ENCODE assay signal across 10 cellular contexts in genomic region chr2:105834931-105835330, GRCh38.
DNase-seq lines count a peak whose midpoint lies in the region; ATAC-seq and TF ChIP-seq lines count a peak whose summit lies in the region.
"Had no signal": no experiment of that assay in that cellular context is flagged by ENCODE, and none has a peak within 500 bp of the region (broad histone marks: within the 10 kb centered on the region; RNA-seq: fewer than 3 reads in every experiment).

No MANE protein-coding gene starts in this region.

- H3K4me1 Mint-ChIP-seq in activated naive CD8-positive, alpha-beta T cell treated with anti-CD3 and anti-CD28 coated beads, Interleukin-2, amount 10 ng/mL, durations not matched to agents 7 days and 5 days = peaks cover 43% of the 10 kb centered on the region

- peak overlapping the region; percentile 23 for H3K4me3 Mint-ChIP-seq in activated naive CD8-positive, alpha-beta T cell treated with anti-CD3 and anti-CD28 coated beads, Interleukin-2, amount 10 ng/mL, durations not matched to agents 7 days and 5 days

- DNase-seq in activated naive CD8-positive, alpha-beta T cell treated with anti-CD3 and anti-CD28 coated beads, Interleukin-2, amount 10 ng/mL, durations not matched to agents 7 days and 5 days = no peak
- DNase-seq in GM13976 (ENCODE audit: low spot score) = no peak
- DNase-seq in lower leg skin (ENCODE audit: low spot score in 2 of 2) = no peak
- DNase-seq in retina = no peak
- no peak for DNase-seq in putamen (ENCODE audit: low spot score)
- DNase-seq: colonic mucosa; stimulated activated CD4-positive, alpha-beta T cell treated with anti-CD3 and anti-CD28 coated beads, Interleukin-2, amount 100 ng/mL, for 24 hours had no signal

- H3K27ac Mint-ChIP-seq in activated naive CD8-positive, alpha-beta T cell treated with anti-CD3 and anti-CD28 coated beads, Interleukin-2, amount 10 ng/mL, durations not matched to agents 7 days and 5 days = peak overlapping the region; percentile 43

- POLR2A ChIA-PET in activated naive CD8-positive, alpha-beta T cell treated with anti-CD3 and anti-CD28 coated beads, Interleukin-2, amount 10 ng/mL, durations not matched to agents 7 days and 5 days (lab: Charles Lee) = no interaction called here

- WGBS in lower leg skin, 2 donors = 84 to 86% methylated on average over 1 of the region's 1 CpG

- H3K36me3 Mint-ChIP-seq in activated naive CD8-positive, alpha-beta T cell treated with anti-CD3 and anti-CD28 coated beads, Interleukin-2, amount 10 ng/mL, durations not matched to agents 7 days and 5 days = peaks cover 71% of the 10 kb centered on the region

- no peaks in the 10 kb centered on the region for H3K27me3 Mint-ChIP-seq in activated naive CD8-positive, alpha-beta T cell treated with anti-CD3 and anti-CD28 coated beads, Interleukin-2, amount 10 ng/mL, durations not matched to agents 7 days and 5 days

- peaks cover 14% of the 10 kb centered on the region for H3K9me3 Mint-ChIP-seq in activated naive CD8-positive, alpha-beta T cell treated with anti-CD3 and anti-CD28 coated beads, Interleukin-2, amount 10 ng/mL, durations not matched to agents 7 days and 5 days

- H3K4me3 ChIP-seq in lower leg skin (ENCODE audit: low read depth, poor library complexity, severe bottlenecking) = no peak overlapping the region
- H3K4me3 ChIP-seq: colonic mucosa had no signal

- no peak for TF ChIP-seq POLR2A in lower leg skin (IDR thresholded peaks at IDR 0.05)

- in situ Hi-C loops in GM13976 (cut with MboI; ENCODE audit: low sequenced_read_pairs, unreplicated experiment) = no loop called here

- TF ChIP-seq CTCF in GM13976 (IDR thresholded peaks at IDR 0.05; ENCODE audit: borderline replicate concordance, control extremely low read depth, extremely low read depth, insufficient read depth, missing control alignments) = no peak
- TF ChIP-seq CTCF in lower leg skin (IDR thresholded peaks at IDR 0.05) = no peak

- ATAC-seq in GM18499 (IDR thresholded peaks at IDR 0.05; ENCODE audit: insufficient read depth, unreplicated experiment) (peak; percentile 88), GM21447 (IDR thresholded peaks at IDR 0.05; ENCODE audit: unreplicated experiment) (peak; percentile 77), HG03432 (IDR thresholded peaks at IDR 0.05; ENCODE audit: unreplicated experiment) (peak; percentile 85)
- no peak for ATAC-seq in activated naive CD8-positive, alpha-beta T cell treated with anti-CD3 and anti-CD28 coated beads, Interleukin-2, amount 10 ng/mL, durations not matched to agents 7 days and 5 days (ENCODE audit: low read depth)

- intact Hi-C loops in lower leg skin (cut with DNase I; ENCODE audit: low total_unique reads) = no loop called here
